Comparison of ENCODE assay signal across 15 cellular contexts in the genomic region with DNA sequence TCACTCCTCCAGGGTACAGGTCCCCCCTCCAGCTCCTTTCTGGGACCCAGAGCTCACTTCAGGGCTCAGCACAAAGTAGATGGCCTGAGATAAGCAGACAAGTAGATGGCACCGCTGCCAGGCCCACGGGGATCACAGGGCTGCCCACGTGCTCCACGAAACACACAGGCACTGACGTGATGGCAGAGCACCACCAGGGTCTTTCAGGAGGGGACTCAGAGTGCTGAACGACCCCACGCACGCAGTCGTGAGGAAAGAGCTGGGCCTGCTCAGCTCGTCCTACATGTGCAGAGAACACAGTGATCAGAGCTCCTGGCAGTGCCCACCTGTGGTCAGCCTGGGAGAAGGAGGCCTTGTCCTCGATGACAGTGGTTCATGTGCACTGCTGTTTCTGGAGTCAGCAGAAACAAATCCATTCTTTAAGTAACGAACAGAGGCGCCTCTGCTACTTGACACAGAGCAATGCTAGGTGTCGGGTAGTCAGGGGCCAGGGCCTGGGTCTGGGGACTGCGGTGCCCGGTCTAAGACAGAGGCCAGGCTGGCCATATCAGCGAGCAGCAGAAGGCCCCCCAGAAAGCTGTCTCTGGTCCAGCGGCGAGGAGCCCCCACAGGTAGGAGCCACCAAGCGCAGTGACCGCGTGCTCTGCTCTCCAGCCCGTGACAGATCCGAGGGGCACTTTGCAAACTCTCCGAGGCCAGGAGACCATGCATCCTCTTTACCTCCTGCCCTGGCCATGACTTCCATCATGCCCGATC.
DNase-seq lines count a peak whose midpoint lies in the region; ATAC-seq and TF ChIP-seq lines count a peak whose summit lies in the region.
"Had no signal": no experiment of that assay in that cellular context is flagged by ENCODE, and none has a peak within 500 bp of the region (broad histone marks: within the 10 kb centered on the region; RNA-seq: fewer than 3 reads in every experiment).

No MANE protein-coding gene starts in this region.

- H3K36me3 Mint-ChIP-seq in activated B cell treated with CpG ODN at 0.5 μM for 24 hours (ENCODE audit: low read depth) (no peaks in the 10 kb centered on the region), progenitor cell of endocrine pancreas (ENCODE audit: insufficient read depth) (no peaks in the 10 kb centered on the region), osteocyte (ENCODE audit: unreplicated experiment) (no peaks in the 10 kb centered on the region)

- H3K27ac Mint-ChIP-seq in activated B cell treated with CpG ODN at 0.5 μM for 24 hours (peak overlapping the region; percentile 18), progenitor cell of endocrine pancreas (no peak overlapping the region), osteocyte (ENCODE audit: unreplicated experiment) (no peak overlapping the region)
- H3K27ac Mint-ChIP-seq: B cell had no signal

- no peak overlapping the region for H2AFZ ChIP-seq in mesenchymal stem cell (ENCODE audit: low read depth, low read length)

- no peak for TF ChIP-seq EP300 in sigmoid colon (IDR thresholded peaks at IDR 0.05)

- H3K9ac ChIP-seq in BLaER1 treated with 17β-estradiol and CSF1 and Interleukin-3, amounts not matched to agents 10 nM and 100 nM, result peak overlapping the region in 10 of 11 experiments; percentile 1 to 56 (median 48); a peak in 14 of 22 replicates
- no peak overlapping the region for H3K9ac ChIP-seq in mesenchymal stem cell (ENCODE audit: low read length)

- peak overlapping the region in 7 of 11 experiments; percentile 28 to 61 (median 53); a peak in 11 of 22 replicates for H3K27ac ChIP-seq in BLaER1 treated with 17β-estradiol and CSF1 and Interleukin-3, amounts not matched to agents 10 nM and 100 nM
- H3K27ac ChIP-seq in mesenchymal stem cell (ENCODE audit: low read length, poor library complexity, severe bottlenecking), result no peak overlapping the region
- no peak overlapping the region for H3K27ac ChIP-seq in sigmoid colon
- no peak overlapping the region for H3K27ac ChIP-seq in thyroid gland

- H4K91ac ChIP-seq in mesenchymal stem cell (ENCODE audit: low read length), result peak overlapping the region; percentile 52

- no peaks in the 10 kb centered on the region for H3K27me3 ChIP-seq in BLaER1 treated with 17β-estradiol and CSF1 and Interleukin-3, amounts not matched to agents 10 nM and 100 nM
- peaks cover 0 to 6% of the 10 kb centered on the region in 2 experiments for H3K27me3 ChIP-seq in mesenchymal stem cell (ENCODE audit: control insufficient read depth in 1 of 2, insufficient read depth in 1 of 2, low read length in 2 of 2)
- H3K27me3 ChIP-seq in sigmoid colon, result no peaks in the 10 kb centered on the region
- H3K27me3 ChIP-seq in thyroid gland, result no peaks in the 10 kb centered on the region

- CTCF ChIA-PET in activated B cell treated with CpG ODN at 0.5 μM for 24 hours (lab: Charles Lee), result no interaction called here

- H3K36me3 ChIP-seq in BLaER1 treated with 17β-estradiol and CSF1 and Interleukin-3, amounts not matched to agents 10 nM and 100 nM, result no peaks in the 10 kb centered on the region
- H3K36me3 ChIP-seq in mesenchymal stem cell (ENCODE audit: control insufficient read depth in 1 of 2, insufficient read depth in 2 of 2, low read depth in 1 of 2, low read length in 2 of 2) (no peaks in the 10 kb centered on the region), sigmoid colon (no peaks in the 10 kb centered on the region), thyroid gland (no peaks in the 10 kb centered on the region)

- no peak overlapping the region for H3K4ac ChIP-seq in mesenchymal stem cell (ENCODE audit: low read depth in 1 of 2, low read length in 2 of 2)

- H4K20me1 ChIP-seq in BLaER1 treated with 17β-estradiol and CSF1 and Interleukin-3, amounts not matched to agents 10 nM and 100 nM, result peaks cover 0 to 16% (median 0%) of the 10 kb centered on the region in 11 experiments; a peak in 6 of 22 replicates

- no peak overlapping the region for H3K14ac ChIP-seq in mesenchymal stem cell (ENCODE audit: low read length in 2 of 2)

- no peak overlapping the region for H4K8ac ChIP-seq in mesenchymal stem cell (ENCODE audit: low read length)

- TF ChIP-seq POLR2A in sigmoid colon (IDR thresholded peaks at IDR 0.05) (no peak), thyroid gland (IDR thresholded peaks at IDR 0.05) (no peak)

- no peak overlapping the region for H2AK5ac ChIP-seq in mesenchymal stem cell (ENCODE audit: low read length, severe bottlenecking)

- H3K4me1 ChIP-seq in BLaER1 treated with 17β-estradiol and CSF1 and Interleukin-3, amounts not matched to agents 10 nM and 100 nM, result peaks cover 70 to 78% (median 72%) of the 10 kb centered on the region in 10 experiments
- peaks cover 8% of the 10 kb centered on the region for H3K4me1 ChIP-seq in mesenchymal stem cell (ENCODE audit: control insufficient read depth, insufficient read depth, low read depth, low read length)
- H3K4me1 ChIP-seq in sigmoid colon, result peaks cover 0 to 17% (median 11%) of the 10 kb centered on the region in 4 donors
- peaks cover 5 to 22% of the 10 kb centered on the region in 2 donors for H3K4me1 ChIP-seq in thyroid gland

- TF ChIP-seq CTCF in activated B cell treated with CpG ODN at 0.5 μM for 24 hours (IDR thresholded peaks at IDR 0.05) (no peak), sigmoid colon (IDR thresholded peaks at IDR 0.05) (no peak), progenitor cell of endocrine pancreas (IDR thresholded peaks at IDR 0.05; ENCODE audit: unreplicated experiment) (no peak), osteocyte (IDR thresholded peaks at IDR 0.05) (no peak), thyroid gland (IDR thresholded peaks at IDR 0.05) (no peak)

- H3K79me1 ChIP-seq in mesenchymal stem cell (replicated peaks; ENCODE audit: low read length, poor library complexity, severe bottlenecking), result no peaks in the 10 kb centered on the region

- H3K18ac ChIP-seq in mesenchymal stem cell (ENCODE audit: low read depth in 1 of 2, low read length in 2 of 2), result no peak overlapping the region

- POLR2A ChIA-PET in activated B cell treated with CpG ODN at 0.5 μM for 24 hours (lab: Charles Lee), result no interaction called here

- no peak overlapping the region for H2BK12ac ChIP-seq in mesenchymal stem cell (ENCODE audit: low read length in 2 of 2)

- intact Hi-C loops in activated B cell treated with CpG ODN at 0.5 μM for 24 hours (cut with micrococcal nuclease), result no loop called here
- intact Hi-C loops in sigmoid colon (cut with DNase I), result no loop called here
- intact Hi-C loops in thyroid gland (cut with DNase I), result no loop called here

- DNase-seq in activated B cell treated with CpG ODN at 0.5 μM for 24 hours, result no peak
- DNase-seq in mesenchymal stem cell, result no peak
- peak; percentile 61 for DNase-seq in sigmoid colon
- no peak for DNase-seq in progenitor cell of endocrine pancreas (ENCODE audit: low spot score, unreplicated experiment)
- no peak for DNase-seq in osteocyte (ENCODE audit: extremely low spot score, unreplicated experiment)
- no peak for DNase-seq in thyroid gland
- DNase-seq: ACHN, DMS 273 treated with DMSO at 0.1 percent for 48 hours, Kasumi-1, NCI-H187 treated with DMSO at 0.1 percent for 48 hours, NCI-H2171, NCI-H510A, NCI-H82 had no signal

- peak overlapping the region in 5 of 10 experiments; percentile 14 to 46 (median 39); a peak in 5 of 20 replicates for H3K4me3 ChIP-seq in BLaER1 treated with 17β-estradiol and CSF1 and Interleukin-3, amounts not matched to agents 10 nM and 100 nM
- H3K4me3 ChIP-seq in mesenchymal stem cell (ENCODE audit: insufficient read depth in 1 of 2, low read depth in 1 of 2, low read length in 2 of 2) (no peak overlapping the region), sigmoid colon (no peak overlapping the region), thyroid gland (replicated peaks in 1 of 3) (no peak overlapping the region)

- H3K27me3 Mint-ChIP-seq in activated B cell treated with CpG ODN at 0.5 μM for 24 hours (no peaks in the 10 kb centered on the region), progenitor cell of endocrine pancreas (peaks cover 20% of the 10 kb centered on the region), osteocyte (ENCODE audit: unreplicated experiment) (no peaks in the 10 kb centered on the region)
- H3K27me3 Mint-ChIP-seq: B cell had no signal

- no peak overlapping the region for H3K4me3 Mint-ChIP-seq in activated B cell treated with CpG ODN at 0.5 μM for 24 hours
- H3K4me3 Mint-ChIP-seq in progenitor cell of endocrine pancreas (ENCODE audit: low read depth), result no peak overlapping the region
- no peak overlapping the region for H3K4me3 Mint-ChIP-seq in osteocyte (ENCODE audit: unreplicated experiment)
- H3K4me3 Mint-ChIP-seq: B cell had no signal

- H3K4me1 Mint-ChIP-seq in activated B cell treated with CpG ODN at 0.5 μM for 24 hours (peaks cover 10% of the 10 kb centered on the region), progenitor cell of endocrine pancreas (ENCODE audit: low read depth) (no peaks in the 10 kb centered on the region), osteocyte (ENCODE audit: unreplicated experiment) (peaks cover 16% of the 10 kb centered on the region)

- 88% methylated on average over 26 of the region's 26 CpGs for WGBS in mesenchymal stem cell
- 91 to 95% methylated on average over 26 of the region's 26 CpGs for WGBS in sigmoid colon, 2 donors
- 92 to 93% methylated on average over 16 to 22 of the region's 26 CpGs for WGBS in thyroid gland, 2 donors

- no peaks in the 10 kb centered on the region for H3K9me3 Mint-ChIP-seq in activated B cell treated with CpG ODN at 0.5 μM for 24 hours
- H3K9me3 Mint-ChIP-seq in progenitor cell of endocrine pancreas (ENCODE audit: low read depth), result no peaks in the 10 kb centered on the region
- no peaks in the 10 kb centered on the region for H3K9me3 Mint-ChIP-seq in osteocyte (ENCODE audit: unreplicated experiment)

- H2BK5ac ChIP-seq in mesenchymal stem cell (ENCODE audit: low read depth, low read length, poor library complexity, severe bottlenecking), result no peak overlapping the region

- H3K9me3 ChIP-seq in BLaER1 treated with 17β-estradiol and CSF1 and Interleukin-3, amounts not matched to agents 10 nM and 100 nM (replicated peaks in 1 of 11), result no peaks in the 10 kb centered on the region
- no peaks in the 10 kb centered on the region for H3K9me3 ChIP-seq in mesenchymal stem cell (ENCODE audit: control insufficient read depth, low read length)
- no peaks in the 10 kb centered on the region for H3K9me3 ChIP-seq in sigmoid colon
- H3K9me3 ChIP-seq in thyroid gland, result no peaks in the 10 kb centered on the region

- H2BK15ac ChIP-seq in mesenchymal stem cell (ENCODE audit: low read depth, poor library complexity, severe bottlenecking), result no peak overlapping the region

- no peak overlapping the region for H3K23ac ChIP-seq in mesenchymal stem cell (ENCODE audit: low read length in 2 of 2)

- no peak overlapping the region for H2BK120ac ChIP-seq in mesenchymal stem cell (ENCODE audit: low read depth, low read length)

- ATAC-seq in activated B cell treated with CpG ODN at 0.5 μM for 24 hours (ENCODE audit: low read depth), result no peak

- peak overlapping the region; percentile 85 to 100 (median 94) for H3K4me2 ChIP-seq in BLaER1 treated with 17β-estradiol and CSF1 and Interleukin-3, amounts not matched to agents 10 nM and 100 nM
- H3K4me2 ChIP-seq in mesenchymal stem cell (ENCODE audit: low read length, poor library complexity, severe bottlenecking), result no peak overlapping the region

Comparison
In these comparisons a context has a peak if more than half of its experiments do, and no peak if none do; other contexts are left out.
1. H3K27ac ChIP-seq: peak in BLaER1 treated with 17β-estradiol and CSF1 and Interleukin-3, amounts not matched to agents 10 nM and 100 nM (7 of 11); none in mesenchymal stem cell (single experiment), sigmoid colon (0 of 4) and thyroid gland (0 of 3).